ENCODE assay signal across 8 cellular contexts in the genomic region with DNA sequence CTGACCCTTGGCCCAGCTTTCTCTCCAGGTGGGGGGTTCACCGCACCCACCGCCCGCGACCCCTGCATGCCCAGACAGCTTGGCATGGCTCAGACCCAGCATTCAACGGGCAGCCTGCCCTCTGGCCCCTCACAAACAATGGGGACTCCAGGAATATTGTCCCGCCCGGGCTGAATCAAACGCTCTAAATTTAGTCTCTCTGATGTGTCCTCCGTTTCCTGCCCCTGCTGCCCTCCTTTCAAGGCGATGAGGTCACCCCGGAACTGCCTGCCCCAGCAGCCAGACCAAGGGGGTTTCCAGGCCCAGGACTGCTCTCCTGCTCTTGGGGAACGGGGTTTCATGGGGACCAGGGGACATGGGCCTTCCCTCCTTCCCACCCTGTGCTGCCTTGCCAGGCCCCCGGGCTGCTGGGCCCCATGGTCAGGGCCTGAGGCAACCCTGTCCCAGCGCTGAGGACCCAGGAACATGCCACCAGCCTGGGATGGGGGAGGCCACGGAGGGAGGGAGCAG. TPM values are rescaled to one million over a fixed set of nuclear protein-coding genes. Genes with fewer than 3 reads are reported as not detected.
DNase-seq lines count a peak whose midpoint lies in the region; ATAC-seq, FAIRE-seq and TF ChIP-seq lines count a peak whose summit lies in the region.

No MANE protein-coding gene starts in this region.

- H3K9me3 ChIP-seq in HUES48 (ENCODE audit: control insufficient read depth, insufficient read depth, low read length) (no peaks in the 10 kb centered on the region), adipocyte (ENCODE audit: control insufficient read depth, low read length) (no peaks in the 10 kb centered on the region), kidney (ENCODE audit: control insufficient read depth in 1 of 2, low read length in 2 of 2) (no peaks in the 10 kb centered on the region), uterus (no peaks in the 10 kb centered on the region)

- H3K27me3 ChIP-seq in HUES48 (ENCODE audit: control insufficient read depth, insufficient read depth, low read length), result peaks cover 18% of the 10 kb centered on the region
- peaks cover 10% of the 10 kb centered on the region for H3K27me3 ChIP-seq in adipocyte (replicated peaks; ENCODE audit: control insufficient read depth, insufficient read depth, low read length)
- H3K27me3 ChIP-seq in uterus, result no peaks in the 10 kb centered on the region

- intact Hi-C loops in kidney (cut with DNase I), result no loop called here
- intact Hi-C loops in uterus (cut with DNase I; ENCODE audit: low total_unique reads), result no loop called here

- H3K4me3 ChIP-seq in HUES48 (ENCODE audit: low read depth, low read length) (no peak overlapping the region), adipocyte (ENCODE audit: low read length) (no peak overlapping the region), kidney (ENCODE audit: low read length in 2 of 2) (no peak overlapping the region), uterus (no peak overlapping the region)

- DNase-seq in G401 (ENCODE audit: low spot score), result peak; percentile 41
- peak; percentile 53 for DNase-seq in adipocyte (ENCODE audit: low read depth)
- no peak for DNase-seq in kidney
- DNase-seq in uterus, result peak in 1 of 2 donors; percentile 63
- no peak for DNase-seq in NCI-H510A (lab: John Stamatoyannopoulos, UW)
- no peak for DNase-seq in NCI-H1048 (lab: John Stamatoyannopoulos, UW)

- in situ Hi-C loops in G401 (cut with HindIII; ENCODE audit: low sequenced_read_pairs), result no loop called here

- H3K4me1 ChIP-seq in HUES48 (ENCODE audit: control insufficient read depth, insufficient read depth, low read length), result peaks cover 15% of the 10 kb centered on the region
- H3K4me1 ChIP-seq in adipocyte (ENCODE audit: control insufficient read depth, insufficient read depth, low read length), result peaks cover 26% of the 10 kb centered on the region
- peaks cover 6 to 23% of the 10 kb centered on the region in 2 donors for H3K4me1 ChIP-seq in kidney (ENCODE audit: control insufficient read depth in 1 of 2, insufficient read depth in 1 of 2, low read depth in 1 of 2, low read length in 2 of 2)
- H3K4me1 ChIP-seq in uterus, result peaks cover 0 to 24% of the 10 kb centered on the region in 2 donors

- ATAC-seq in HG02588 (IDR thresholded peaks at IDR 0.05; ENCODE audit: unreplicated experiment), result no peak

- TF ChIP-seq POLR2A in uterus (IDR thresholded peaks at IDR 0.05), result no peak

- H3K27ac ChIP-seq in HUES48 (ENCODE audit: low read depth, low read length) (peak overlapping the region; percentile 57), kidney (ENCODE audit: low read depth in 2 of 2, low read length in 2 of 2) (peak overlapping the region; percentile 76 to 77), uterus (peak overlapping the region; percentile 82 to 87)

- H3K36me3 ChIP-seq in HUES48 (ENCODE audit: control insufficient read depth, insufficient read depth, low read length), result no peaks in the 10 kb centered on the region
- no peaks in the 10 kb centered on the region for H3K36me3 ChIP-seq in adipocyte (ENCODE audit: control insufficient read depth, insufficient read depth, low read length, severe bottlenecking)
- H3K36me3 ChIP-seq in kidney (ENCODE audit: control insufficient read depth in 1 of 2, insufficient read depth in 2 of 2, low read length in 2 of 2), result no peaks in the 10 kb centered on the region
- no peaks in the 10 kb centered on the region for H3K36me3 ChIP-seq in uterus

- no peak overlapping the region for H3K9ac ChIP-seq in HUES48 (ENCODE audit: low read depth, low read length)
- peak overlapping the region; percentile 27 for H3K9ac ChIP-seq in adipocyte (ENCODE audit: low read length)
- H3K9ac ChIP-seq in kidney (ENCODE audit: low read length in 2 of 2), result peak overlapping the region in 1 of 2 donors; percentile 55

- FAIRE-seq in kidney (lab: Jason Lieb, UNC), result no peak

- TF ChIP-seq CTCF in kidney (IDR thresholded peaks at IDR 0.05; ENCODE audit: borderline replicate concordance, extremely low read depth, insufficient read depth), result no peak
- TF ChIP-seq CTCF in uterus (IDR thresholded peaks at IDR 0.05), result no peak

RNA-seq across cellular contexts. Expression of a gene that starts 10.1 kb away (rescaled TPM):
- total RNA-seq in G401 (2014; rRNA removed; shearing (Covaris generic)), result 5.0 and 17.1 TPM in 2 replicates
- total RNA-seq in kidney (14.2 TPM), uterus (10 to 100 TPM in 1 of 4 donors, 1 to 10 TPM in 3; 2.0 to 24.8 (median 5.6) TPM)
- 10.4 TPM for polyA plus RNA-seq in kidney (ENCODE audit: insufficient read depth, low read depth, low replicate concordance)

Comparison
In these comparisons a context has a peak if more than half of its experiments do, and no peak if none do; other contexts are left out.
1. DNase-seq: peak in G401 (single experiment) and adipocyte (single experiment); none in kidney (single experiment), NCI-H510A (single experiment) and NCI-H1048 (single experiment).
2. Peak in every context shown above with its lines, with median percentiles within 50 percentile points of each other: H3K27ac ChIP-seq.